In the genomic region with DNA sequence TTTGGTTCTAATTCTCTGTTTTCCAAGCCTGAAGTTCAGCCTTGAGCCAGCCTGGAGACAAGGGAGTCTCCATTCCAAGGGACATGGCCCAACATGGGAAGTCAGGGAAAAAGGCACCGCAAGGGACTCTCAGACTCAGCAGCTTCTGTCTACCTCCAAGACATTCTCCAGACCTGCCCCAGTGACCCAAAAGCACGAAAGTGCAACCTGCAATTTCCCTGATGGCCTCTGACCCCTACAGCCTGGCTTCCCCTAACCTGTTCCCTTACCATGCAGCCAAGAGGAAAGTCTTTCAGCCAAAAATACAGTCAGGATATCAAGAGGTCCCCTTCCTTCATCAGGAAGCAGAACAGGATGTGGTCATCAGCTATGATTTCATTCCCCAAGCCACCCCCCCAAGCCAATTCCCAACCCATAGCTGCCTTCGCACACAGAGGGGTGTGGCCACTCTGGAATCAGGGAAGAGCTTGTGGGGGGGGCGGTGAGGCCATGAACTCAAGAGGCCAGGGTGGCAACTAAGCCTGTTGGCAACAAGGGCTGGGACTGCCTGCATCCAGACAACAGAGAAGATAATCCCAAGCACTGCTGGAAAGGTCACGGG, we compare ENCODE assay signal across 16 cellular contexts. TPM values are rescaled to one million over a fixed set of nuclear protein-coding genes. Genes with fewer than 3 reads are reported as not detected.
DNase-seq lines count a peak whose midpoint lies in the region; ATAC-seq and TF ChIP-seq lines count a peak whose summit lies in the region.
"Had no signal": no experiment of that assay in that cellular context is flagged by ENCODE, and none has a peak within 500 bp of the region (broad histone marks: within the 10 kb centered on the region; RNA-seq: fewer than 3 reads in every experiment).

No MANE protein-coding gene starts in this region.

- in situ Hi-C loops in mammary epithelial cell (cut with MboI; ENCODE audit: low sequenced_read_pairs in 2 of 2): no loop called here

- no peak overlapping the region for H3K9ac ChIP-seq in mammary epithelial cell (ENCODE audit: insufficient read depth, low read length)

- H3K27me3 Mint-ChIP-seq in CD8-positive, alpha-beta T cell (ENCODE audit: low read depth): no peaks in the 10 kb centered on the region
- H3K27me3 Mint-ChIP-seq: activated CD8-positive, alpha-beta memory T cell treated with anti-CD3 and anti-CD28 coated beads, Interleukin-2, amount 10 ng/mL, durations not matched to agents 7 days and 5 days had no signal

- peak overlapping the region; percentile 53 for H2AFZ ChIP-seq in mammary epithelial cell (ENCODE audit: low read depth, low read length)

- no peaks in the 10 kb centered on the region for H3K36me3 ChIP-seq in CD8-positive, alpha-beta T cell (ENCODE audit: insufficient read depth, low read length)
- H3K36me3 ChIP-seq in mammary epithelial cell (ENCODE audit: insufficient read depth, low read length): no peaks in the 10 kb centered on the region
- H3K36me3 ChIP-seq in right lobe of liver: no peaks in the 10 kb centered on the region
- H3K36me3 ChIP-seq: prostate gland had no signal

- 80% methylated on average over 3 of the region's 5 CpGs for WGBS in mammary epithelial cell (ENCODE audit: low coverage, missing lambda C conversion rate)
- 69% methylated on average over 2 of the region's 5 CpGs for WGBS in right lobe of liver (ENCODE audit: insufficient coverage, low coverage, low lambda C conversion rate, missing lambda C conversion rate)

- no peaks in the 10 kb centered on the region for H3K36me3 Mint-ChIP-seq in CD8-positive, alpha-beta T cell

- H3K79me2 ChIP-seq in mammary epithelial cell (ENCODE audit: insufficient read depth, low read length): no peaks in the 10 kb centered on the region

- H3K27ac ChIP-seq in CD8-positive, alpha-beta T cell (ENCODE audit: low read depth, low read length): no peak overlapping the region
- no peak overlapping the region for H3K27ac ChIP-seq in mammary epithelial cell (ENCODE audit: insufficient read depth, low read depth, low read length)
- H3K27ac ChIP-seq in right lobe of liver: no peak overlapping the region
- H3K27ac ChIP-seq: dorsolateral prefrontal cortex, prostate gland had no signal

- H3K4me1 ChIP-seq in CD8-positive, alpha-beta T cell (ENCODE audit: insufficient read depth, low read length): peaks cover 17% of the 10 kb centered on the region
- H3K4me1 ChIP-seq in mammary epithelial cell (ENCODE audit: insufficient read depth, low read length) (peaks cover 4% of the 10 kb centered on the region), right lobe of liver (no peaks in the 10 kb centered on the region)
- H3K4me1 ChIP-seq: prostate gland had no signal

- POLR2A ChIA-PET in CD8-positive, alpha-beta T cell (lab: Charles Lee): no interaction called here

- peaks cover 31% of the 10 kb centered on the region for H3K4me1 Mint-ChIP-seq in CD8-positive, alpha-beta T cell (ENCODE audit: low read depth)

- H3K4me3 ChIP-seq in CD8-positive, alpha-beta T cell (ENCODE audit: low read depth, low read length): no peak overlapping the region
- H3K4me3 ChIP-seq in HFF-Myc (replicated peaks; ENCODE audit: low read depth, low read length) (no peak overlapping the region), mammary epithelial cell (replicated peaks in 1 of 3; ENCODE audit: insufficient read depth in 1 of 3, low read depth in 2 of 3, low read length in 3 of 3) (no peak overlapping the region), right lobe of liver (no peak overlapping the region)
- H3K4me3 ChIP-seq: dorsolateral prefrontal cortex, prostate gland had no signal

- ATAC-seq in CD8-positive, alpha-beta T cell: no peak
- ATAC-seq in right lobe of liver (peak in 3 of 4 donors; percentile 38 to 66 (median 40)), HG02981 (IDR thresholded peaks at IDR 0.05; ENCODE audit: unreplicated experiment) (no peak)
- ATAC-seq: activated CD8-positive, alpha-beta memory T cell treated with anti-CD3 and anti-CD28 coated beads, Interleukin-2, amount 10 ng/mL, durations not matched to agents 7 days and 5 days had no signal

- no TSS peak for BruUV-seq in mammary epithelial cell (replicated peaks; lab: Mats Ljungman, UMichigan)

- peaks cover 12% of the 10 kb centered on the region for H3K9me3 Mint-ChIP-seq in CD8-positive, alpha-beta T cell

- DNase-seq in CD8-positive, alpha-beta T cell: no peak
- DNase-seq in HFF-Myc (ENCODE audit: extremely low read depth, low read depth) (peak; percentile 2), mammary epithelial cell (peak; percentile 14), right lobe of liver (no peak), HT-29 (ENCODE audit: low spot score) (no peak), retina (no peak)
- DNase-seq: activated CD8-positive, alpha-beta memory T cell treated with anti-CD3 and anti-CD28 coated beads, Interleukin-2, amount 10 ng/mL, durations not matched to agents 7 days and 5 days; dorsolateral prefrontal cortex; hippocampal formation; NCI-H1092; NCI-H510A treated with DMSO at 0.1 percent for 48 hours; RPMI8226; stimulated activated CD4-positive, alpha-beta T cell treated with anti-CD3 and anti-CD28 coated beads, Interleukin-4, amount 100 ng/mL, for 1 hour; stimulated activated naive CD4-positive, alpha-beta T cell treated with Interleukin-2 at 50 U/mL for 16 hours had no signal

- no peak for TF ChIP-seq POLR2A in right lobe of liver (IDR thresholded peaks at IDR 0.05)

- no peak overlapping the region for H3K4me2 ChIP-seq in mammary epithelial cell (ENCODE audit: insufficient read depth, low read depth, low read length)

- peak overlapping the region; percentile 39 for H3K27ac Mint-ChIP-seq in CD8-positive, alpha-beta T cell
- H3K27ac Mint-ChIP-seq: activated CD8-positive, alpha-beta memory T cell treated with anti-CD3 and anti-CD28 coated beads, Interleukin-2, amount 10 ng/mL, durations not matched to agents 7 days and 5 days had no signal

- intact Hi-C loops in CD8-positive, alpha-beta T cell (cut with DNase I, micrococcal nuclease): loop anchor here in 1 of 2 experiments (10.0 kb wide), 1 partner anchor 160 kb away; no protein-coding TSS in a partner anchor
- intact Hi-C loops in mammary epithelial cell (cut with micrococcal nuclease): no loop called here
- intact Hi-C loops in right lobe of liver (cut with DNase I): no loop called here

- H4K20me1 ChIP-seq in mammary epithelial cell (ENCODE audit: insufficient read depth, low read length): no peaks in the 10 kb centered on the region

- H3K9me3 ChIP-seq in CD8-positive, alpha-beta T cell (ENCODE audit: low read length): no peaks in the 10 kb centered on the region
- H3K9me3 ChIP-seq in mammary epithelial cell (replicated peaks; ENCODE audit: insufficient read depth, low read length) (no peaks in the 10 kb centered on the region), right lobe of liver (no peaks in the 10 kb centered on the region)
- H3K9me3 ChIP-seq: prostate gland had no signal

- no peaks in the 10 kb centered on the region for H3K27me3 ChIP-seq in CD8-positive, alpha-beta T cell (ENCODE audit: insufficient read depth, low read length)
- H3K27me3 ChIP-seq in mammary epithelial cell (ENCODE audit: insufficient read depth, low read length): no peaks in the 10 kb centered on the region
- no peaks in the 10 kb centered on the region for H3K27me3 ChIP-seq in right lobe of liver
- H3K27me3 ChIP-seq: dorsolateral prefrontal cortex had no signal

- dilution Hi-C loops in mammary epithelial cell (cut with HindIII; ENCODE audit: low sequenced_read_pairs): loop anchor here (5.0 kb wide), 1 partner anchor 97 kb away; no protein-coding TSS in a partner anchor

- CTCF ChIA-PET in CD8-positive, alpha-beta T cell (lab: Charles Lee): interaction anchor here (1.5 kb wide), 1 partner anchor 18 kb away, joined by 5 read pairs; no protein-coding TSS in a partner anchor
- CTCF ChIA-PET in mammary epithelial cell (lab: Charles Lee; ENCODE audit: low non-redundant PET): no interaction called here

- TF ChIP-seq CTCF in CD8-positive, alpha-beta T cell (IDR thresholded peaks at IDR 0.05): no peak
- TF ChIP-seq CTCF in HFF-Myc (IDR thresholded peaks at IDR 0.05; ENCODE audit: low read depth, low read length, missing control alignments): no peak
- TF ChIP-seq CTCF in mammary epithelial cell (conservative IDR thresholded peaks at IDR 0.05 in 1 of 2, IDR thresholded peaks at IDR 0.05 in 1 of 2; ENCODE audit: extremely low read depth in 1 of 2, insufficient read depth in 1 of 2, low read depth in 1 of 2, low read length in 2 of 2): no peak
- TF ChIP-seq CTCF in right lobe of liver (IDR thresholded peaks at IDR 0.05): no peak

- H3K4me3 Mint-ChIP-seq in CD8-positive, alpha-beta T cell: no peak overlapping the region
- H3K4me3 Mint-ChIP-seq: activated CD8-positive, alpha-beta memory T cell treated with anti-CD3 and anti-CD28 coated beads, Interleukin-2, amount 10 ng/mL, durations not matched to agents 7 days and 5 days had no signal

RNA-seq across cellular contexts. Expression of gene TIAM1, which starts 59.2 kb away (rescaled TPM):
- 1 to 10 TPM; 8.0 to 8.5 TPM for total RNA-seq in CD8-positive, alpha-beta T cell
- 10 to 100 TPM; 14.7 to 27.7 TPM for total RNA-seq in mammary epithelial cell
- polyA plus RNA-seq in mammary epithelial cell: 13.0 TPM
- polyA minus RNA-seq in mammary epithelial cell: 28.0 TPM
- 10 to 100 TPM in 2 of 6 experiments, 1 to 10 TPM in 4; 4.8 to 12.5 (median 7.7) TPM for total RNA-seq in right lobe of liver
- total RNA-seq in HT-29 (2014; rRNA removed; shearing (Covaris generic)): not detected in 2 replicates

Comparison
In these comparisons a context has a peak if more than half of its experiments do, and no peak if none do; other contexts are left out.
1. ATAC-seq: peak in right lobe of liver (3 of 4); none in CD8-positive, alpha-beta T cell (single experiment) and HG02981 (single experiment).
2. DNase-seq: peak in HFF-Myc (single experiment) and mammary epithelial cell (single experiment); none in CD8-positive, alpha-beta T cell (0 of 7), right lobe of liver (0 of 3), HT-29 (single experiment) and retina (single experiment).